Comparison of ENCODE assay signal across 16 cellular contexts in genomic region chr6:158000530-158001307, GRCh38. TPM values are rescaled to one million over a fixed set of nuclear protein-coding genes. Genes with fewer than 3 reads are reported as not detected.
A peak's percentile ranks its signal among the peaks of the same experiment; 100 is the strongest.
DNase-seq lines count a peak whose midpoint lies in the region; ATAC-seq and TF ChIP-seq lines count a peak whose summit lies in the region.
"Had no signal": no experiment of that assay in that cellular context is flagged by ENCODE, and none has a peak within 500 bp of the region (broad histone marks: within the 10 kb centered on the region; RNA-seq: fewer than 3 reads in every experiment).

No MANE protein-coding gene starts in this region.

- H3K4me3 Mint-ChIP-seq in activated naive CD8-positive, alpha-beta T cell treated with anti-CD3 and anti-CD28 coated beads for 36 hours, result no peak overlapping the region
- no peak overlapping the region for H3K4me3 Mint-ChIP-seq in activated CD8-positive, alpha-beta T cell treated with anti-CD3 and anti-CD28 coated beads for 36 hours
- H3K4me3 Mint-ChIP-seq: IgD-negative memory B cell had no signal

- H3K27me3 ChIP-seq in ACC112 (ENCODE audit: insufficient read depth, low read length), result no peaks in the 10 kb centered on the region
- H3K27me3 ChIP-seq in RWPE2 (ENCODE audit: insufficient read depth, poor library complexity, severe bottlenecking), result no peaks in the 10 kb centered on the region
- H3K27me3 ChIP-seq in rectal smooth muscle tissue (ENCODE audit: control insufficient read depth, insufficient read depth, low read length), result no peaks in the 10 kb centered on the region
- H3K27me3 ChIP-seq: left lung, upper lobe of right lung had no signal

- CTCF ChIA-PET in activated CD8-positive, alpha-beta T cell treated with anti-CD3 and anti-CD28 coated beads for 36 hours (lab: Charles Lee), result interaction anchor here (1.2 kb wide), 1 partner anchor 73 kb away, joined by 3 read pairs; no protein-coding TSS in a partner anchor

- no peaks in the 10 kb centered on the region for H3K27me3 Mint-ChIP-seq in activated naive CD8-positive, alpha-beta T cell treated with anti-CD3 and anti-CD28 coated beads for 36 hours
- no peaks in the 10 kb centered on the region for H3K27me3 Mint-ChIP-seq in activated CD8-positive, alpha-beta T cell treated with anti-CD3 and anti-CD28 coated beads for 36 hours
- H3K27me3 Mint-ChIP-seq: IgD-negative memory B cell had no signal

- POLR2A ChIA-PET in activated CD8-positive, alpha-beta T cell treated with anti-CD3 and anti-CD28 coated beads for 36 hours (lab: Charles Lee), result interaction anchor here (1.0 to 1.6 kb wide), 4 partner anchors 10 to 47 kb away, joined by 4 to 5 read pairs (median 4); no protein-coding TSS in a partner anchor

- H3K27ac ChIP-seq in ACC112 (ENCODE audit: low read depth, low read length) (0 out of 2 replicates have a peak overlapping the region, but pooled peaks have one; percentile 13), RWPE2 (ENCODE audit: poor library complexity, severe bottlenecking) (no peak overlapping the region), rectal smooth muscle tissue (ENCODE audit: low read depth, low read length) (peak overlapping the region; percentile 40)
- H3K27ac ChIP-seq: left lung, upper lobe of right lung, WERI-Rb-1 had no signal

- ATAC-seq in RWPE2 (ENCODE audit: low read depth) (no peak), left ventricle myocardium superior (peak; percentile 1), HG03108 (IDR thresholded peaks at IDR 0.05; ENCODE audit: unreplicated experiment) (no peak)
- ATAC-seq in activated CD8-positive, alpha-beta T cell treated with anti-CD3 and anti-CD28 coated beads for 36 hours, result no peak
- ATAC-seq: left lung, upper lobe of right lung had no signal

- intact Hi-C loops in left ventricle myocardium superior (cut with micrococcal nuclease), result no loop called here
- intact Hi-C loops in activated CD8-positive, alpha-beta T cell treated with anti-CD3 and anti-CD28 coated beads for 36 hours (cut with micrococcal nuclease), result no loop called here

- no peaks in the 10 kb centered on the region for H3K36me3 ChIP-seq in ACC112 (ENCODE audit: insufficient read depth, low read length)
- H3K36me3 ChIP-seq in RWPE2 (ENCODE audit: low read depth), result 0 out of 2 replicates have a peak, but pooled peaks cover 3% of the 10 kb centered on the region
- no peaks in the 10 kb centered on the region for H3K36me3 ChIP-seq in rectal smooth muscle tissue (ENCODE audit: control insufficient read depth, insufficient read depth, low read length)
- H3K36me3 ChIP-seq: left lung, upper lobe of right lung, WERI-Rb-1 had no signal

- H2AFZ ChIP-seq in ACC112 (ENCODE audit: low read length, unreplicated experiment), result no peak overlapping the region

- H3K9me3 ChIP-seq in RWPE2 (ENCODE audit: severe bottlenecking), result no peaks in the 10 kb centered on the region
- H3K9me3 ChIP-seq: left lung, upper lobe of right lung had no signal

- TF ChIP-seq CTCF in RWPE2 (IDR thresholded peaks at IDR 0.05; ENCODE audit: poor library complexity, severe bottlenecking), result no peak
- no peak for TF ChIP-seq CTCF in activated CD8-positive, alpha-beta T cell treated with anti-CD3 and anti-CD28 coated beads for 36 hours (IDR thresholded peaks at IDR 0.05)

- H3K4me1 ChIP-seq in ACC112 (ENCODE audit: control insufficient read depth, insufficient read depth, low read length, unreplicated experiment) (peaks cover 32% of the 10 kb centered on the region), RWPE2 (ENCODE audit: insufficient read depth, poor library complexity, severe bottlenecking) (peaks cover 25% of the 10 kb centered on the region), rectal smooth muscle tissue (ENCODE audit: control insufficient read depth, insufficient read depth, low read length) (peaks cover 45% of the 10 kb centered on the region)

- no peak overlapping the region for H3K9ac ChIP-seq in rectal smooth muscle tissue (ENCODE audit: low read length)

- DNase-seq in RWPE2 (ENCODE audit: low spot score) (peak; percentile 54), left ventricle myocardium superior (peak; percentile 21), UCSD-AML1 (lab: John Stamatoyannopoulos, UW; ENCODE audit: unreplicated experiment) (no peak)
- no peak for DNase-seq in activated naive CD8-positive, alpha-beta T cell treated with anti-CD3 and anti-CD28 coated beads for 36 hours
- no peak for DNase-seq in activated CD8-positive, alpha-beta T cell treated with anti-CD3 and anti-CD28 coated beads for 36 hours
- DNase-seq: anterior cingulate cortex, Calu3, GF-D8, NCI-H2107, upper lobe of right lung, WERI-Rb-1 had no signal

- H3K9me3 Mint-ChIP-seq in activated naive CD8-positive, alpha-beta T cell treated with anti-CD3 and anti-CD28 coated beads for 36 hours, result no peaks in the 10 kb centered on the region
- H3K9me3 Mint-ChIP-seq in activated CD8-positive, alpha-beta T cell treated with anti-CD3 and anti-CD28 coated beads for 36 hours, result no peaks in the 10 kb centered on the region

- H3K4me3 ChIP-seq in ACC112 (ENCODE audit: low read depth, low read length) (no peak overlapping the region), RWPE2 (ENCODE audit: severe bottlenecking) (no peak overlapping the region), rectal smooth muscle tissue (ENCODE audit: low read length) (no peak overlapping the region)
- H3K4me3 ChIP-seq: left lung, upper lobe of right lung had no signal

- H3K27ac Mint-ChIP-seq in activated naive CD8-positive, alpha-beta T cell treated with anti-CD3 and anti-CD28 coated beads for 36 hours, result no peak overlapping the region
- no peak overlapping the region for H3K27ac Mint-ChIP-seq in activated CD8-positive, alpha-beta T cell treated with anti-CD3 and anti-CD28 coated beads for 36 hours

- H3K36me3 Mint-ChIP-seq in activated naive CD8-positive, alpha-beta T cell treated with anti-CD3 and anti-CD28 coated beads for 36 hours, result peaks cover 16% of the 10 kb centered on the region
- peaks cover 11% of the 10 kb centered on the region for H3K36me3 Mint-ChIP-seq in activated CD8-positive, alpha-beta T cell treated with anti-CD3 and anti-CD28 coated beads for 36 hours (ENCODE audit: low read depth)

- H3K79me2 ChIP-seq in ACC112 (ENCODE audit: control insufficient read depth, insufficient read depth, low read length, unreplicated experiment), result peaks cover 85% of the 10 kb centered on the region

- peaks cover 35% of the 10 kb centered on the region for H3K4me1 Mint-ChIP-seq in activated naive CD8-positive, alpha-beta T cell treated with anti-CD3 and anti-CD28 coated beads for 36 hours
- peaks cover 41% of the 10 kb centered on the region for H3K4me1 Mint-ChIP-seq in activated CD8-positive, alpha-beta T cell treated with anti-CD3 and anti-CD28 coated beads for 36 hours (ENCODE audit: low read depth)

RNA-seq across cellular contexts. Expression of gene SYNJ2, which starts 19.1 kb away (rescaled TPM):
- 14.7 TPM for total RNA-seq in left ventricle myocardium superior
- 10 to 100 TPM; 28.1 to 29.4 TPM for total RNA-seq in activated naive CD8-positive, alpha-beta T cell treated with anti-CD3 and anti-CD28 coated beads for 36 hours
- 10 to 100 TPM; 27.7 to 28.5 TPM for total RNA-seq in activated CD8-positive, alpha-beta T cell treated with anti-CD3 and anti-CD28 coated beads for 36 hours

Comparison
In these comparisons a context has a peak if more than half of its experiments do, and no peak if none do; other contexts are left out.
1. DNase-seq: peak in RWPE2 (single experiment) and left ventricle myocardium superior (single experiment); none in UCSD-AML1 (single experiment), activated naive CD8-positive, alpha-beta T cell treated with anti-CD3 and anti-CD28 coated beads for 36 hours (single experiment) and activated CD8-positive, alpha-beta T cell treated with anti-CD3 and anti-CD28 coated beads for 36 hours (single experiment).